1 cellular context compared by ENCODE assay signal in genomic region chr16:85662036-85662812, GRCh38.
TF ChIP-seq lines count a peak whose summit lies in the region.

No MANE protein-coding gene starts in this region.

TF ChIP-seq in GM12878, 131 proteins besides CTCF, POLR2A, EP300 and RAD21:
- TF ChIP-seq HSF1 (IDR thresholded peaks at IDR 0.05; ENCODE audit: low read depth, low read length), result no peak
- TF ChIP-seq NR2C1 (IDR thresholded peaks at IDR 0.05), result no peak
- no peak for TF ChIP-seq MYC (IDR thresholded peaks at IDR 0.05; ENCODE audit: insufficient read depth, insufficient read length, insufficient replicate concordance, low read length, severe bottlenecking)
- TF ChIP-seq JUND (IDR thresholded peaks at IDR 0.05; ENCODE audit: low read depth, low read length), result no peak
- no peak for TF ChIP-seq KAT2A (conservative IDR thresholded peaks at IDR 0.05; ENCODE audit: control insufficient read depth, low read depth, low read length)
- TF ChIP-seq HDGF (IDR thresholded peaks at IDR 0.05), result no peak
- no peak for TF ChIP-seq TCF7 (IDR thresholded peaks at IDR 0.05; ENCODE audit: borderline replicate concordance)
- TF ChIP-seq BCLAF1 (IDR thresholded peaks at IDR 0.05), result no peak
- TF ChIP-seq GABPA (IDR thresholded peaks at IDR 0.05; ENCODE audit: low read depth), result no peak
- no peak for TF ChIP-seq PML (IDR thresholded peaks at IDR 0.05; ENCODE audit: low read length)
